ENCODE assay signal across 1 cellular context in genomic region chr1:77589231-77589630, GRCh38.
TF ChIP-seq lines count a peak whose summit lies in the region.

No MANE protein-coding gene starts in this region.

TF ChIP-seq in HEK293, 187 proteins besides CTCF, POLR2A, EP300 and RAD21 (continued from another document and continues in another):
- no peak for TF ChIP-seq ZSCAN5A (tag by site-specific recombination; IDR thresholded peaks at IDR 0.05)
- no peak; the same call in 1 of the 2 replicates for TF ChIP-seq MZF1 (tag by site-specific recombination; IDR thresholded peaks at IDR 0.05; ENCODE audit: borderline replicate concordance)
- TF ChIP-seq ZNF157 (tag by site-specific recombination; IDR thresholded peaks at IDR 0.05), result no peak
- TF ChIP-seq MYNN (tag by site-specific recombination; IDR thresholded peaks at IDR 0.05; ENCODE audit: borderline replicate concordance), result peak; percentile 22; the same call in 1 of the 2 replicates
- peak; percentile 83 for TF ChIP-seq ZNF140 (tag by site-specific recombination; IDR thresholded peaks at IDR 0.05)
- TF ChIP-seq ZNF324 (tag by site-specific recombination; IDR thresholded peaks at IDR 0.05), result no peak
- no peak for TF ChIP-seq ZNF670 (tag by site-specific recombination; IDR thresholded peaks at IDR 0.05; ENCODE audit: low read depth)
- no peak for TF ChIP-seq KLF17 (tag by site-specific recombination; IDR thresholded peaks at IDR 0.05)
- no peak for TF ChIP-seq PRDM4 (tag by site-specific recombination; IDR thresholded peaks at IDR 0.05)
- no peak for TF ChIP-seq ZNF624 (tag by site-specific recombination; IDR thresholded peaks at IDR 0.05)
- TF ChIP-seq ZNF510 (tag by site-specific recombination; IDR thresholded peaks at IDR 0.05; ENCODE audit: insufficient replicate concordance), result peak; percentile 70
- TF ChIP-seq ZBTB6 (tag by site-specific recombination; IDR thresholded peaks at IDR 0.05), result no peak
- no peak for TF ChIP-seq ZBTB44 (tag by site-specific recombination; IDR thresholded peaks at IDR 0.05)
- no peak for TF ChIP-seq ZNF596 (tag by site-specific recombination; IDR thresholded peaks at IDR 0.05)
- TF ChIP-seq ZNF133 (tag by site-specific recombination; IDR thresholded peaks at IDR 0.05), result no peak
- TF ChIP-seq ZNF629 (tag by site-specific recombination; IDR thresholded peaks at IDR 0.05), result peak; percentile 32; the same call in 1 of the 2 replicates
- TF ChIP-seq ZNF660 (tag by site-specific recombination; IDR thresholded peaks at IDR 0.05), result no peak
- no peak for TF ChIP-seq ZFP37 (tag by site-specific recombination; IDR thresholded peaks at IDR 0.05)
- TF ChIP-seq PRDM1 (tag by site-specific recombination; IDR thresholded peaks at IDR 0.05), result no peak
- TF ChIP-seq ZNF518A (tag by site-specific recombination; conservative IDR thresholded peaks at IDR 0.05; ENCODE audit: low read depth), result peak; percentile 86
- TF ChIP-seq ZNF549 (tag by site-specific recombination; IDR thresholded peaks at IDR 0.05), result no peak
- peak; percentile 72 for TF ChIP-seq ZNF623 (tag by site-specific recombination; IDR thresholded peaks at IDR 0.05)
- TF ChIP-seq TCF7L2 (IDR thresholded peaks at IDR 0.05; ENCODE audit: borderline replicate concordance, low read depth, low read length), result no peak
- no peak for TF ChIP-seq ZNF311 (tag by site-specific recombination; IDR thresholded peaks at IDR 0.05; ENCODE audit: borderline replicate concordance)
- TF ChIP-seq WT1 (tag by site-specific recombination; IDR thresholded peaks at IDR 0.05), result no peak
- TF ChIP-seq ZNF174 (tag by site-specific recombination; IDR thresholded peaks at IDR 0.05), result no peak
- TF ChIP-seq ZNF211 (tag by site-specific recombination; IDR thresholded peaks at IDR 0.05; ENCODE audit: low read depth), result no peak
- TF ChIP-seq ZNF658 (tag by site-specific recombination; IDR thresholded peaks at IDR 0.05), result no peak
- 0 out of 2 replicates have a peak, but pooled peaks have one; percentile 35 for TF ChIP-seq ZNF292 (tag by site-specific recombination; IDR thresholded peaks at IDR 0.05; ENCODE audit: borderline replicate concordance, low read depth)
- no peak for TF ChIP-seq ELK4 (IDR thresholded peaks at IDR 0.05; ENCODE audit: borderline replicate concordance, low read depth, low read length)
- TF ChIP-seq GLI2 (tag by site-specific recombination; IDR thresholded peaks at IDR 0.05; ENCODE audit: borderline replicate concordance, low read depth), result no peak
- TF ChIP-seq GLI4 (tag by site-specific recombination; IDR thresholded peaks at IDR 0.05), result no peak
- no peak for TF ChIP-seq ZFP3 (tag by site-specific recombination; IDR thresholded peaks at IDR 0.05; ENCODE audit: low read depth)
- no peak for TF ChIP-seq BCL6B (tag by site-specific recombination; IDR thresholded peaks at IDR 0.05)
- TF ChIP-seq KLF8 (tag by site-specific recombination; IDR thresholded peaks at IDR 0.05), result no peak
- TF ChIP-seq ZNF449 (tag by site-specific recombination; IDR thresholded peaks at IDR 0.05), result no peak
